Comparison of ENCODE assay signal across 12 cellular contexts in the genomic region with DNA sequence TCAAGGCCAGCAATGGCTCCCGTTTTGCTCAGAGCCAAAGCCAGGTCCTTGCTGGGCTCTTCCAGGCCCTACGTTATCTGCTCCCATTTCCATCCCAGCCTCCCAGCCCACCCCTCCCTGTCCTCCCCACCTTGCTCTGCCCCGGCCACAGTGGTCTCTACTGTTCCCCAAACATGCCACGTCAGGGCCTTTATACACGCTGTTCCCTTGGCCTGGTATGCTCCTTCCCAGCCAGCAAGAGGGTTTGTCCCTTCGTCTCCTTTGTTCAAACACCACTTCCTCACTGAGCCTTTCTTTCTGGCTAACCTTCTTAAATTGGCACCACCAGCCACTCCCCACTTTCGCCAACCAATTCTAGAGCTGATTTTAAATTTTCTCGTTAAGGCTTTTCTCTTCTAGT. TPM values are rescaled to one million over a fixed set of nuclear protein-coding genes. Genes with fewer than 3 reads are reported as not detected.
A peak's percentile ranks its signal among the peaks of the same experiment; 100 is the strongest.
DNase-seq lines count a peak whose midpoint lies in the region; ATAC-seq and TF ChIP-seq lines count a peak whose summit lies in the region.
"Had no signal": no experiment of that assay in that cellular context is flagged by ENCODE, and none has a peak within 500 bp of the region (broad histone marks: within the 10 kb centered on the region; RNA-seq: fewer than 3 reads in every experiment).

No MANE protein-coding gene starts in this region.

- WGBS in upper lobe of left lung, 2 donors: 48 to 66% methylated on average over 8 of the region's 8 CpGs

- H3K9me3 ChIP-seq in right atrium auricular region: no peaks in the 10 kb centered on the region
- H3K9me3 ChIP-seq in naive thymus-derived CD4-positive, alpha-beta T cell (ENCODE audit: control insufficient read depth in 2 of 3, low read length in 3 of 3): no peaks in the 10 kb centered on the region
- no peaks in the 10 kb centered on the region for H3K9me3 ChIP-seq in upper lobe of left lung
- H3K9me3 ChIP-seq: ascending aorta, BE2C had no signal

- intact Hi-C loops in left ventricle myocardium superior (cut with micrococcal nuclease): no loop called here
- intact Hi-C loops in naive thymus-derived CD4-positive, alpha-beta T cell (cut with micrococcal nuclease): no loop called here

- TF ChIP-seq POLR2A in upper lobe of left lung (IDR thresholded peaks at IDR 0.05): no peak

- H3K27ac ChIP-seq in right atrium auricular region (peak overlapping the region; percentile 71 to 83), caudate nucleus (ENCODE audit: low read depth, low read length) (peak overlapping the region; percentile 48), upper lobe of left lung (peak overlapping the region; percentile 78 to 96 (median 86))
- peak overlapping the region; percentile 90 for H3K27ac ChIP-seq in naive thymus-derived CD4-positive, alpha-beta T cell (ENCODE audit: low read depth, low read length)

- peaks cover 0 to 1% (median 0%) of the 10 kb centered on the region in 11 donors for H3K9me3 Mint-ChIP-seq in naive thymus-derived CD4-positive, alpha-beta T cell

- H3K36me3 Mint-ChIP-seq in naive thymus-derived CD4-positive, alpha-beta T cell: peaks cover 0 to 39% (median 9%) of the 10 kb centered on the region in 5 donors

- no peaks in the 10 kb centered on the region for H3K27me3 Mint-ChIP-seq in naive thymus-derived CD4-positive, alpha-beta T cell

- H3K4me3 Mint-ChIP-seq in naive thymus-derived CD4-positive, alpha-beta T cell: peak overlapping the region; percentile 27 to 88 (median 64)

- POLR2A ChIA-PET in naive thymus-derived CD4-positive, alpha-beta T cell (lab: Charles Lee): interaction anchor here (1.2 to 11.2 kb wide), 3 partner anchors 10 to 147 kb away, joined by 3 to 99 read pairs (median 19); a partner anchor contains a TSS

- H3K4me1 Mint-ChIP-seq in naive thymus-derived CD4-positive, alpha-beta T cell: peaks cover 56 to 91% (median 80%) of the 10 kb centered on the region in 7 donors

- H3K27me3 ChIP-seq in right atrium auricular region (no peaks in the 10 kb centered on the region), upper lobe of left lung (no peaks in the 10 kb centered on the region)
- no peaks in the 10 kb centered on the region for H3K27me3 ChIP-seq in naive thymus-derived CD4-positive, alpha-beta T cell (ENCODE audit: control insufficient read depth in 2 of 2, insufficient read depth in 2 of 2, low read length in 2 of 2)
- H3K27me3 ChIP-seq: ascending aorta, BE2C had no signal

- peak overlapping the region; percentile 76 to 95 (median 90) for H3K27ac Mint-ChIP-seq in naive thymus-derived CD4-positive, alpha-beta T cell

- H3K4me3 ChIP-seq in right atrium auricular region (peak overlapping the region; percentile 2 to 59), upper lobe of left lung (peak overlapping the region in 3 of 4 donors; percentile 10 to 75 (median 70))
- H3K4me3 ChIP-seq in naive thymus-derived CD4-positive, alpha-beta T cell (ENCODE audit: low read length): no peak overlapping the region
- H3K4me3 ChIP-seq: ascending aorta, K562 had no signal

- peaks cover 0 to 54% of the 10 kb centered on the region in 2 donors for H3K4me1 ChIP-seq in right atrium auricular region
- H3K4me1 ChIP-seq in naive thymus-derived CD4-positive, alpha-beta T cell (ENCODE audit: control insufficient read depth in 2 of 2, insufficient read depth in 2 of 2, low read length in 2 of 2): peaks cover 43 to 54% of the 10 kb centered on the region in 2 donors
- peaks cover 50 to 75% (median 64%) of the 10 kb centered on the region in 4 donors for H3K4me1 ChIP-seq in upper lobe of left lung

- DNase-seq in right atrium auricular region (ENCODE audit: low spot score) (no peak), left ventricle myocardium superior (no peak), caudate nucleus (lab: John Stamatoyannopoulos, UW) (no peak), upper lobe of left lung (no peak), NCI-H187 (lab: John Stamatoyannopoulos, UW) (no peak)
- no peak for DNase-seq in naive thymus-derived CD4-positive, alpha-beta T cell

- ATAC-seq in left ventricle myocardium superior (no peak), upper lobe of left lung (ENCODE audit: low FRiP score in 2 of 2) (no peak), GM21786 (IDR thresholded peaks at IDR 0.05; ENCODE audit: unreplicated experiment) (no peak), GM21367 (IDR thresholded peaks at IDR 0.05; ENCODE audit: unreplicated experiment) (no peak)
- no peak for ATAC-seq in naive thymus-derived CD4-positive, alpha-beta T cell
- ATAC-seq: activated CD4-positive, CD25-positive, alpha-beta regulatory T cell treated with anti-CD3 and anti-CD28 coated beads, Interleukin-2, amount 50 U/mL, for 24 hours; K562 had no signal

- TF ChIP-seq EP300 in upper lobe of left lung (IDR thresholded peaks at IDR 0.05): no peak

- CTCF ChIA-PET in naive thymus-derived CD4-positive, alpha-beta T cell (lab: Charles Lee): interaction anchor here (1.1 to 1.2 kb wide), 3 partner anchors 17 to 33 kb away, joined by 3 to 4 read pairs (median 4); a partner anchor contains a TSS

- H3K36me3 ChIP-seq in right atrium auricular region (no peaks in the 10 kb centered on the region), upper lobe of left lung (peaks cover 0 to 13% (median 3%) of the 10 kb centered on the region in 4 donors)
- peaks cover 6 to 46% (median 23%) of the 10 kb centered on the region in 3 experiments for H3K36me3 ChIP-seq in naive thymus-derived CD4-positive, alpha-beta T cell (ENCODE audit: control insufficient read depth in 2 of 3, insufficient read depth in 3 of 3, low read length in 3 of 3)
- H3K36me3 ChIP-seq: ascending aorta, BE2C had no signal

- no peak for TF ChIP-seq CTCF in right atrium auricular region (IDR thresholded peaks at IDR 0.05)
- no peak for TF ChIP-seq CTCF in upper lobe of left lung (IDR thresholded peaks at IDR 0.05)

RNA-seq across cellular contexts. Expression of a gene that starts 9.8 kb away (rescaled TPM):
- total RNA-seq in right atrium auricular region (10 to 100 TPM; 11.5 to 16.5 TPM), left ventricle myocardium superior (18.3 TPM), upper lobe of left lung (10 to 100 TPM; 17.5 to 90.4 (median 37.5) TPM)
- total RNA-seq in naive thymus-derived CD4-positive, alpha-beta T cell: 10 to 100 TPM; 26.1 to 68.3 (median 51.9) TPM
- polyA plus RNA-seq in naive thymus-derived CD4-positive, alpha-beta T cell: 10 to 100 TPM; 20.9 to 72.9 TPM

RNA-seq across cellular contexts. Expression of a gene that starts 17.2 kb away (rescaled TPM):
- total RNA-seq in right atrium auricular region: 10 to 100 TPM; 37.2 to 53.3 TPM
- total RNA-seq in left ventricle myocardium superior: 48.4 TPM
- 100 to 1,000 TPM; 110 to 135 (median 134) TPM for total RNA-seq in naive thymus-derived CD4-positive, alpha-beta T cell
- polyA plus RNA-seq in naive thymus-derived CD4-positive, alpha-beta T cell: 10 to 100 TPM; 37.5 to 65.9 TPM
- total RNA-seq in upper lobe of left lung: 100 to 1,000 TPM in 3 of 6 donors, 10 to 100 TPM in 3; 69.8 to 168 (median 106) TPM

RNA-seq across cellular contexts. Expression of a gene that starts 33.6 kb away (rescaled TPM):
- total RNA-seq in right atrium auricular region: 1 to 10 TPM; 3.9 to 7.0 TPM
- total RNA-seq in left ventricle myocardium superior: 3.6 TPM
- 10 to 100 TPM in 4 of 5 experiments, 1 to 10 TPM in 1; 9.5 to 22.3 (median 10.8) TPM for total RNA-seq in naive thymus-derived CD4-positive, alpha-beta T cell
- 10 to 100 TPM; 16.6 to 20.2 TPM for polyA plus RNA-seq in naive thymus-derived CD4-positive, alpha-beta T cell
- 10 to 100 TPM; 11.4 to 27.2 (median 21.0) TPM for total RNA-seq in upper lobe of left lung
- total RNA-seq: ascending aorta had no signal

RNA-seq across cellular contexts. Expression of a gene that starts 34.0 kb away (rescaled TPM):
- total RNA-seq in right atrium auricular region: 10 to 100 TPM; 43.9 to 47.0 TPM
- total RNA-seq in left ventricle myocardium superior: 31.9 TPM
- total RNA-seq in naive thymus-derived CD4-positive, alpha-beta T cell: 100 to 1,000 TPM in 2 of 5 experiments, 10 to 100 TPM in 3; 90.4 to 123 (median 95.4) TPM
- polyA plus RNA-seq in naive thymus-derived CD4-positive, alpha-beta T cell: 10 to 100 TPM; 37.3 to 51.4 TPM
- total RNA-seq in upper lobe of left lung: 100 to 1,000 TPM in 2 of 6 donors, 10 to 100 TPM in 4; 85.1 to 337 (median 95.5) TPM

RNA-seq across cellular contexts. Expression of a gene that starts 52.8 kb away (rescaled TPM):
- under 1 TPM; 0.11 to 0.16 TPM for total RNA-seq in right atrium auricular region
- 0.15 TPM for total RNA-seq in left ventricle myocardium superior
- 1 to 10 TPM in 4 of 5 experiments, under 1 TPM in 1; 0.29 to 9.9 (median 4.6) TPM for total RNA-seq in naive thymus-derived CD4-positive, alpha-beta T cell
- polyA plus RNA-seq in naive thymus-derived CD4-positive, alpha-beta T cell: 1 to 10 TPM in 1 of 2 donors, under 1 TPM in 1; 0.73 to 1.7 TPM
- total RNA-seq in upper lobe of left lung: 1 to 10 TPM in 5 of 6 donors, under 1 TPM in 1; 0.29 to 9.4 (median 3.1) TPM
- total RNA-seq: ascending aorta, K562 had no signal
